ENCODE assay signal across 15 cellular contexts in the genomic region with DNA sequence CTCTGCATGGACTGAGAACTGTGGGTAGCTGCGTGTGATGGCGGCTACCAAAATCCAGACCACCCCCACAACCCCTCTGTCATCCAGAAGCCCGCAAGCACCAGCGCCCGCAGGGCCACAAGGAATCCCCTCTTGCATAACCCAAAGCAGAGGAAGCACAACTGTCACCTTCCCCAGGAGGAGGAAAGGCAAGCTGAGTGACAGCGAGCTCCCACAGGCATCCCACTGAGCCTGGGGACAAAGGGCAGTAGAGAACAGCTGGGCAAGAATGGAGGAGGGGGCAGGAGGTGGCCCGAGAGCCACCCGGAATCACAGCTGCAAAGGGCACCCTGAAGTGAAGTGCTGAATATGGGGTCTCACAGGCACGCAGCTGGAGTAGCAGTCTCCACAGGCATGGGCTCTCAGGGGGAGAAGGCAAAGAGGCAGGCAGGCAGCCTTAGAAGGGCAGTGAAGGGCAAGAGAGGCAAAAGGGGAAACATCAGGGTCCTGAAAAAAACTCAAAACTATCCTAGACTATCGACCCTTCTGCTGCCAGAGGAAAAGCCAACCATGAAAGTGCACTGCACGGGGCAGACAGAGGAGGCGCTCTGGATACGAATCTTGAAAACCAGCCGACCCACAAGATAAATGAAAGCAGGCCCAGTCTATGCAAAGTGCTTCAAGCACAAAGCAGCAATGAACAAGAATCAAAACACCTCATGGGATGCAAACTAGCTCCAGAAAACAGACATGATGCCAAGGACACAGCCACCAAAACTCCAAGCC. TPM values are rescaled to one million over a fixed set of nuclear protein-coding genes. Genes with fewer than 3 reads are reported as not detected.
A peak's percentile ranks its signal among the peaks of the same experiment; 100 is the strongest.
DNase-seq lines count a peak whose midpoint lies in the region; ATAC-seq, FAIRE-seq and TF ChIP-seq lines count a peak whose summit lies in the region.
"Had no signal": no experiment of that assay in that cellular context is flagged by ENCODE, and none has a peak within 500 bp of the region (broad histone marks: within the 10 kb centered on the region; RNA-seq: fewer than 3 reads in every experiment).

No MANE protein-coding gene starts in this region.

- POLR2A ChIA-PET in CD4-positive, alpha-beta memory T cell (lab: Charles Lee; ENCODE audit: partially characterized antibody): interaction anchor here (2.1 to 2.5 kb wide), 2 partner anchors 15 to 44 kb away, joined by 7 to 9 read pairs; no protein-coding TSS in a partner anchor
- POLR2A ChIA-PET in naive thymus-derived CD4-positive, alpha-beta T cell (lab: Charles Lee): interaction anchor here (0.5 to 2.0 kb wide), 4 partner anchors 17 to 136 kb away, joined by 3 to 4 read pairs (median 4); no protein-coding TSS in a partner anchor

- no peaks in the 10 kb centered on the region for H3K27me3 ChIP-seq in CD4-positive, alpha-beta memory T cell (ENCODE audit: insufficient read depth, low read length)
- no peaks in the 10 kb centered on the region for H3K27me3 ChIP-seq in naive thymus-derived CD4-positive, alpha-beta T cell (ENCODE audit: control insufficient read depth in 2 of 2, insufficient read depth in 2 of 2, low read length in 2 of 2)
- H3K27me3 ChIP-seq: ascending aorta, stomach had no signal

- no peak for FAIRE-seq in GM12891 (lab: Jason Lieb, UNC)

- H3K9me3 ChIP-seq in CD4-positive, alpha-beta memory T cell (ENCODE audit: control insufficient read depth in 1 of 2, low read length in 2 of 2): no peaks in the 10 kb centered on the region
- H3K9me3 ChIP-seq in naive thymus-derived CD4-positive, alpha-beta T cell (ENCODE audit: control insufficient read depth in 2 of 3, low read length in 3 of 3): no peaks in the 10 kb centered on the region
- H3K9me3 ChIP-seq: ascending aorta, Caco-2, psoas muscle, stomach had no signal

- no peaks in the 10 kb centered on the region for H3K9me3 Mint-ChIP-seq in CD4-positive, alpha-beta memory T cell
- peaks cover 0 to 5% (median 0%) of the 10 kb centered on the region in 11 donors for H3K9me3 Mint-ChIP-seq in naive thymus-derived CD4-positive, alpha-beta T cell
- H3K9me3 Mint-ChIP-seq: T-helper 1 cell treated with Interleukin-12 subunit alpha and Interleukin-12 subunit beta and Interleukin-4 antibody, amounts not matched to agents 30 μg/mL and 1 μg/mL, for 36 hours had no signal

- ATAC-seq in naive thymus-derived CD4-positive, alpha-beta T cell: no peak
- ATAC-seq in GM18519 (IDR thresholded peaks at IDR 0.05; ENCODE audit: low FRiP score, unreplicated experiment): no peak
- ATAC-seq: psoas muscle had no signal

- CTCF ChIA-PET in CD4-positive, alpha-beta memory T cell (lab: Charles Lee; ENCODE audit: partially characterized antibody): interaction anchor here (0.6 kb wide), 1 partner anchor 395 kb away, joined by 3 read pairs; no protein-coding TSS in a partner anchor
- CTCF ChIA-PET in naive thymus-derived CD4-positive, alpha-beta T cell (lab: Charles Lee): no interaction called here

- in situ Hi-C loops in GM13977 (cut with MboI; ENCODE audit: low pct_unique_long_range_greater_than_20kb, low sequenced_read_pairs, unreplicated experiment): no loop called here
- in situ Hi-C loops in astrocyte of the spinal cord (cut with HindIII; ENCODE audit: low sequenced_read_pairs): loop anchor here (10.0 kb wide), 1 partner anchor 339 kb away; no protein-coding TSS in a partner anchor

- peaks cover 29 to 67% (median 52%) of the 10 kb centered on the region in 4 donors for H3K4me1 Mint-ChIP-seq in CD4-positive, alpha-beta memory T cell
- H3K4me1 Mint-ChIP-seq in naive thymus-derived CD4-positive, alpha-beta T cell: peaks cover 44 to 83% (median 56%) of the 10 kb centered on the region in 7 donors

- intact Hi-C loops in CD4-positive, alpha-beta memory T cell (cut with micrococcal nuclease): no loop called here
- intact Hi-C loops in naive thymus-derived CD4-positive, alpha-beta T cell (cut with micrococcal nuclease): no loop called here

- H3K4me1 ChIP-seq in CD4-positive, alpha-beta memory T cell (ENCODE audit: insufficient read depth, low read length): peaks cover 26% of the 10 kb centered on the region
- H3K4me1 ChIP-seq in naive thymus-derived CD4-positive, alpha-beta T cell (ENCODE audit: control insufficient read depth in 2 of 2, insufficient read depth in 2 of 2, low read length in 2 of 2): peaks cover 18 to 23% of the 10 kb centered on the region in 2 donors
- H3K4me1 ChIP-seq: Caco-2, psoas muscle had no signal

- peak overlapping the region in 1 of 8 donors; percentile 29 for H3K4me3 Mint-ChIP-seq in CD4-positive, alpha-beta memory T cell
- H3K4me3 Mint-ChIP-seq in naive thymus-derived CD4-positive, alpha-beta T cell: peak overlapping the region in 2 of 10 donors; percentile 25 to 39
- H3K4me3 Mint-ChIP-seq: T-helper 1 cell treated with Interleukin-12 subunit alpha and Interleukin-12 subunit beta and Interleukin-4 antibody, amounts not matched to agents 30 μg/mL and 1 μg/mL, for 36 hours had no signal

- TF ChIP-seq POLR2A in GM12891 (IDR thresholded peaks at IDR 0.05; ENCODE audit: low read depth, low read length): no peak

- no peak overlapping the region for H3K27ac ChIP-seq in CD4-positive, alpha-beta memory T cell (ENCODE audit: low read depth, low read length)
- peak overlapping the region; percentile 18 for H3K27ac ChIP-seq in naive thymus-derived CD4-positive, alpha-beta T cell (ENCODE audit: low read depth, low read length)
- H3K27ac ChIP-seq: ascending aorta, KMS-11, psoas muscle, stomach had no signal

- DNase-seq in CD4-positive, alpha-beta memory T cell: peak in 1 of 5 donors; percentile 16
- DNase-seq in GM13977 (ENCODE audit: low spot score): no peak
- DNase-seq in astrocyte of the spinal cord (ENCODE audit: low read depth, low spot score): no peak
- no peak for DNase-seq in naive thymus-derived CD4-positive, alpha-beta T cell
- DNase-seq in NCI-H345 (lab: John Stamatoyannopoulos, UW): no peak
- DNase-seq in GM12891 (ENCODE audit: insufficient read length, low spot score): no peak
- DNase-seq in stimulated activated CD4-positive, alpha-beta T cell treated with anti-CD3 and anti-CD28 coated beads, Interleukin-4, amount 100 ng/mL, for 24 hours: no peak
- DNase-seq: Caco-2, NCI-H2081 treated with DMSO at 0.1 percent for 48 hours, stomach had no signal

- H3K27ac Mint-ChIP-seq in CD4-positive, alpha-beta memory T cell: peak overlapping the region; percentile 58 to 93 (median 86)
- H3K27ac Mint-ChIP-seq in naive thymus-derived CD4-positive, alpha-beta T cell: peak overlapping the region in 8 of 9 donors; percentile 77 to 99 (median 95)

- H3K27me3 Mint-ChIP-seq in CD4-positive, alpha-beta memory T cell: no peaks in the 10 kb centered on the region
- no peaks in the 10 kb centered on the region for H3K27me3 Mint-ChIP-seq in naive thymus-derived CD4-positive, alpha-beta T cell

- H3K4me3 ChIP-seq in CD4-positive, alpha-beta memory T cell (ENCODE audit: low read length in 2 of 2): no peak overlapping the region
- H3K4me3 ChIP-seq in astrocyte of the spinal cord (ENCODE audit: low read depth, low read length): no peak overlapping the region
- no peak overlapping the region for H3K4me3 ChIP-seq in naive thymus-derived CD4-positive, alpha-beta T cell (ENCODE audit: low read length)
- H3K4me3 ChIP-seq: ascending aorta, psoas muscle, stomach had no signal

- TF ChIP-seq CTCF in GM13977 (IDR thresholded peaks at IDR 0.05; ENCODE audit: extremely low read depth, insufficient read depth, missing control alignments): peak; percentile 14
- TF ChIP-seq CTCF in astrocyte of the spinal cord (IDR thresholded peaks at IDR 0.05; ENCODE audit: low read depth, low read length): peak; percentile 24

- peaks cover 73% of the 10 kb centered on the region for H3K36me3 ChIP-seq in CD4-positive, alpha-beta memory T cell (ENCODE audit: insufficient read depth, low read length)
- peaks cover 27 to 83% (median 33%) of the 10 kb centered on the region in 3 experiments for H3K36me3 ChIP-seq in naive thymus-derived CD4-positive, alpha-beta T cell (ENCODE audit: control insufficient read depth in 2 of 3, insufficient read depth in 3 of 3, low read length in 3 of 3)

- H3K36me3 Mint-ChIP-seq in CD4-positive, alpha-beta memory T cell: peaks cover 81 to 87% of the 10 kb centered on the region in 2 donors
- H3K36me3 Mint-ChIP-seq in naive thymus-derived CD4-positive, alpha-beta T cell: peaks cover 21 to 81% (median 61%) of the 10 kb centered on the region in 5 donors

TF ChIP-seq in GM12891, 5 proteins besides CTCF, POLR2A, EP300 and RAD21:
- TF ChIP-seq POU2F2 (IDR thresholded peaks at IDR 0.05; ENCODE audit: low read depth, low read length): no peak
- TF ChIP-seq PAX5 (IDR thresholded peaks at IDR 0.05; ENCODE audit: insufficient read depth, low read length, severe bottlenecking): no peak
- TF ChIP-seq TAF1 (IDR thresholded peaks at IDR 0.05; ENCODE audit: low read depth, low read length): no peak
- TF ChIP-seq SPI1 (IDR thresholded peaks at IDR 0.05; ENCODE audit: low read depth, low read length): no peak
- TF ChIP-seq POLR2AphosphoS5 (IDR thresholded peaks at IDR 0.05; ENCODE audit: low read depth, low read length): no peak

RNA-seq across cellular contexts. Expression of gene USP36, which starts 17.1 kb away (rescaled TPM):
- 100 to 1,000 TPM; 181 to 183 TPM for total RNA-seq in CD4-positive, alpha-beta memory T cell
- polyA plus RNA-seq in CD4-positive, alpha-beta memory T cell: 10 to 100 TPM; 35.4 to 55.1 TPM
- total RNA-seq in naive thymus-derived CD4-positive, alpha-beta T cell: 100 to 1,000 TPM; 107 to 414 (median 154) TPM
- 10 to 100 TPM; 37.4 to 46.9 TPM for polyA plus RNA-seq in naive thymus-derived CD4-positive, alpha-beta T cell
- polyA plus RNA-seq in GM12891 (2012; ENCODE audit: low read depth, missing spikeins): 27.4 TPM

RNA-seq across cellular contexts. Expression of gene CYTH1, which starts 41.4 kb away (rescaled TPM):
- 100 to 1,000 TPM; 380 to 390 TPM for total RNA-seq in CD4-positive, alpha-beta memory T cell
- 100 to 1,000 TPM; 271 to 370 TPM for polyA plus RNA-seq in CD4-positive, alpha-beta memory T cell
- 100 to 1,000 TPM; 297 to 452 (median 420) TPM for total RNA-seq in naive thymus-derived CD4-positive, alpha-beta T cell
- 100 to 1,000 TPM; 314 to 395 TPM for polyA plus RNA-seq in naive thymus-derived CD4-positive, alpha-beta T cell
- 171 TPM for polyA plus RNA-seq in GM12891 (2012; ENCODE audit: low read depth, missing spikeins)
